ENCODE assay signal across 16 cellular contexts in genomic region chr6:13508711-13509705, GRCh38. TPM values are rescaled to one million over a fixed set of nuclear protein-coding genes. Genes with fewer than 3 reads are reported as not detected.
A peak's percentile ranks its signal among the peaks of the same experiment; 100 is the strongest.
DNase-seq lines count a peak whose midpoint lies in the region; ATAC-seq and TF ChIP-seq lines count a peak whose summit lies in the region.
"Had no signal": no experiment of that assay in that cellular context is flagged by ENCODE, and none has a peak within 500 bp of the region (broad histone marks: within the 10 kb centered on the region; RNA-seq: fewer than 3 reads in every experiment).

No MANE protein-coding gene starts in this region.

- intact Hi-C loops in Right ventricle myocardium superior (cut with DNase I) (no loop called here), cardiac septum (cut with DNase I) (no loop called here)

- H3K9me3 ChIP-seq in hepatocyte (ENCODE audit: low read depth) = no peaks in the 10 kb centered on the region
- H3K9me3 ChIP-seq: HAP-1, sigmoid colon, testis had no signal

- H3K79me2 ChIP-seq in hepatocyte = no peaks in the 10 kb centered on the region

- H4K20me1 ChIP-seq in hepatocyte (ENCODE audit: insufficient read depth, poor library complexity, severe bottlenecking) = no peaks in the 10 kb centered on the region

- no peak overlapping the region for H2AFZ ChIP-seq in hepatocyte

- ATAC-seq in Right ventricle myocardium superior (ENCODE audit: poor library complexity) (peak; percentile 39), GM21576 (IDR thresholded peaks at IDR 0.05; ENCODE audit: unreplicated experiment) (no peak), HG02938 (IDR thresholded peaks at IDR 0.05; ENCODE audit: unreplicated experiment) (no peak), GM19455 (IDR thresholded peaks at IDR 0.05; ENCODE audit: unreplicated experiment) (no peak)
- ATAC-seq: activated naive CD8-positive, alpha-beta T cell treated with anti-CD3 and anti-CD28 coated beads, Interleukin-2, amount 50 U/mL, for 24 hours had no signal

- H3K27me3 ChIP-seq in hepatocyte = no peaks in the 10 kb centered on the region
- H3K27me3 ChIP-seq: sigmoid colon, testis had no signal

- H3K4me2 ChIP-seq in hepatocyte = peak overlapping the region; percentile 38

- no peak overlapping the region for H3K4me3 ChIP-seq in choroid plexus epithelial cell (ENCODE audit: low read depth, low read length)
- no peak overlapping the region for H3K4me3 ChIP-seq in hepatocyte
- H3K4me3 ChIP-seq: HAP-1, sigmoid colon, testis had no signal

- H3K27ac ChIP-seq in hepatocyte = no peak overlapping the region
- H3K27ac ChIP-seq: testis, WERI-Rb-1 had no signal

- H3K9me2 ChIP-seq in hepatocyte (replicated peaks; ENCODE audit: insufficient read depth) = no peaks in the 10 kb centered on the region

- TF ChIP-seq CTCF in choroid plexus epithelial cell (conservative IDR thresholded peaks at IDR 0.05; ENCODE audit: low read depth, low read length) (no peak), hepatocyte (IDR thresholded peaks at IDR 0.05; ENCODE audit: poor library complexity) (no peak)

- H3K36me3 ChIP-seq in hepatocyte (replicated peaks; ENCODE audit: insufficient read depth, low read depth) = no peaks in the 10 kb centered on the region
- H3K36me3 ChIP-seq: HAP-1, sigmoid colon, WERI-Rb-1 had no signal

- DNase-seq in Right ventricle myocardium superior (no peak), cardiac septum (ENCODE audit: low spot score) (no peak), choroid plexus epithelial cell (ENCODE audit: low read depth) (peak; percentile 72), hepatocyte (ENCODE audit: low spot score) (no peak), foreskin melanocyte (no peak)
- DNase-seq: activated CD8-positive, alpha-beta memory T cell treated with anti-CD3 and anti-CD28 coated beads, Interleukin-2, amount 50 U/mL, for 48 hours; activated naive CD8-positive, alpha-beta T cell treated with anti-CD3 and anti-CD28 coated beads, Interleukin-2, amount 50 U/mL, for 24 hours; NCI-H146; NCI-H748 treated with DMSO at 0.1 percent for 48 hours; sigmoid colon; testis; WERI-Rb-1 had no signal

- 63% methylated on average over 13 of the region's 13 CpGs for WGBS in hepatocyte (ENCODE audit: low lambda C conversion rate, missing lambda C conversion rate)

- no peaks in the 10 kb centered on the region for H3K4me1 ChIP-seq in hepatocyte (ENCODE audit: insufficient read depth)
- H3K4me1 ChIP-seq: HAP-1 had no signal

RNA-seq across cellular contexts. Expression of gene GFOD1, which starts 21.6 kb away (rescaled TPM):
- total RNA-seq in Right ventricle myocardium superior = 46.2 TPM
- total RNA-seq in cardiac septum = 54.0 TPM
- 3.3 and 3.5 TPM in 2 replicates for total RNA-seq in hepatocyte
- 2.3 and 2.8 TPM in 2 replicates for polyA plus RNA-seq in hepatocyte

Comparison
In these comparisons a context has a peak if more than half of its experiments do, and no peak if none do; other contexts are left out.
1. RNA of gene GFOD1, which starts 21.6 kb away (total RNA-seq): 54.0 TPM in cardiac septum (single experiment) and 46.2 TPM in Right ventricle myocardium superior (single experiment); 3.3 to 3.5 TPM in hepatocyte; every median in the first group is over 10 times any median in the second.